13 cellular contexts compared by ENCODE assay signal in genomic region chr3:57956119-57956832, GRCh38. TPM values are rescaled to one million over a fixed set of nuclear protein-coding genes. Genes with fewer than 3 reads are reported as not detected.
DNase-seq lines count a peak whose midpoint lies in the region; ATAC-seq and TF ChIP-seq lines count a peak whose summit lies in the region.
"Had no signal": no experiment of that assay in that cellular context is flagged by ENCODE, and none has a peak within 500 bp of the region (broad histone marks: within the 10 kb centered on the region; RNA-seq: fewer than 3 reads in every experiment).

No MANE protein-coding gene starts in this region.

- H2AK9ac ChIP-seq in IMR-90 (replicated peaks; ENCODE audit: low read depth, low read length, poor library complexity) = peak overlapping the region; percentile 58

- peak; percentile 94 for DNase-seq in IMR-90
- DNase-seq in astrocyte of the hippocampus (ENCODE audit: low read depth, low spot score) = peak; percentile 47
- peak; percentile 89 for DNase-seq in kidney tubule cell (ENCODE audit: low spot score)
- no peak for DNase-seq in sciatic nerve (ENCODE audit: low spot score)
- DNase-seq in HAP-1 (ENCODE audit: low spot score in 2 of 2) = no peak
- DNase-seq: activated CD4-positive, alpha-beta memory T cell treated with anti-CD3 and anti-CD28 coated beads, Interleukin-2, amount 10 ng/mL, durations not matched to agents 7 days and 5 days; DND-41; naive B cell; NCI-H2081 treated with DMSO at 0.1 percent for 48 hours; SJCRH30 had no signal

- no peak for TF ChIP-seq POLR2A in IMR-90 (IDR thresholded peaks at IDR 0.05; ENCODE audit: low read depth, low read length)

- H3K56ac ChIP-seq in IMR-90 (ENCODE audit: extremely low read depth, insufficient read depth, low read length) = no peak overlapping the region

- peak overlapping the region; percentile 38 to 78; a peak in 3 of 4 replicates for H4K8ac ChIP-seq in IMR-90 (ENCODE audit: low read depth in 2 of 2, low read length in 2 of 2)

- no TSS peak for BruUV-seq in IMR-90 (replicated peaks; lab: Mats Ljungman, UMichigan)

- H3K4me3 ChIP-seq in IMR-90 (ENCODE audit: insufficient read depth, low read depth, low read length) (no peak overlapping the region), HAP-1 (no peak overlapping the region)
- H3K4me3 ChIP-seq: SJCRH30 had no signal

- TF ChIP-seq CTCF in C4-2B (conservative IDR thresholded peaks at IDR 0.05) = no peak
- no peak for TF ChIP-seq CTCF in IMR-90 (conservative IDR thresholded peaks at IDR 0.05; ENCODE audit: low read depth, low read length)

- peak overlapping the region; percentile 66; the same call in 1 of the 2 replicates for H3K23ac ChIP-seq in IMR-90 (ENCODE audit: low read depth, low read length)

- H3K9me1 ChIP-seq in IMR-90 (ENCODE audit: insufficient read depth, low read length) = peaks cover 23% of the 10 kb centered on the region

- dilution Hi-C loops in IMR-90 (cut with HindIII; ENCODE audit: low sequenced_read_pairs, unreplicated experiment) = no loop called here

- H3K27ac ChIP-seq in C4-2B (peak overlapping the region; percentile 6; the same call in 1 of the 2 replicates), IMR-90 (ENCODE audit: insufficient read depth, low read length) (peak overlapping the region; percentile 67)
- H3K27ac ChIP-seq: SJCRH30 had no signal

- peak overlapping the region; percentile 13; the same call in 1 of the 2 replicates for H3K9ac ChIP-seq in IMR-90 (ENCODE audit: low read depth, low read length)

- H3K4ac ChIP-seq in IMR-90 (ENCODE audit: low read depth, low read length) = peak overlapping the region; percentile 82

- POLR2A ChIA-PET in IMR-90 (lab: Charles Lee; ENCODE audit: unreplicated experiment) = no interaction called here

- peak overlapping the region; percentile 28 for H3K18ac ChIP-seq in IMR-90 (ENCODE audit: low read depth, low read length)

- 92% methylated on average over 2 of the region's 3 CpGs; no CpG with 5 or more reads in 1 of the 2 experiments for WGBS in IMR-90 (ENCODE audit: extremely low coverage in 2 of 2, insufficient read length in 1 of 2), 2 experiments

- intact Hi-C loops in IMR-90 (cut with micrococcal nuclease) = no loop called here
- intact Hi-C loops in sciatic nerve (cut with DNase I) = no loop called here

- H3K36me3 ChIP-seq in IMR-90 (ENCODE audit: control insufficient read depth, insufficient read depth, low read length) (no peaks in the 10 kb centered on the region), HAP-1 (replicated peaks) (no peaks in the 10 kb centered on the region)
- H3K36me3 ChIP-seq: SJCRH30 had no signal

- peak overlapping the region; percentile 63 for H2AFZ ChIP-seq in IMR-90 (replicated peaks; ENCODE audit: low read length, poor library complexity)

- 0 out of 2 replicates have a peak overlapping the region, but pooled peaks have one; percentile 41 for H3K4me2 ChIP-seq in IMR-90 (ENCODE audit: low read depth, low read length)

- H3K14ac ChIP-seq in IMR-90 (replicated peaks; ENCODE audit: low read depth, low read length) = peak overlapping the region; percentile 75

- peak overlapping the region; percentile 80; the same call in 1 of the 2 replicates for H2BK20ac ChIP-seq in IMR-90 (ENCODE audit: low read depth, low read length)

- no peak for TF ChIP-seq RAD21 in IMR-90 (IDR thresholded peaks at IDR 0.05; ENCODE audit: low read length)

- H2BK120ac ChIP-seq in IMR-90 (ENCODE audit: low read depth, low read length) = peak overlapping the region; percentile 86

- H3K9me3 ChIP-seq in IMR-90 (ENCODE audit: control insufficient read depth, insufficient read depth, low read length) (no peaks in the 10 kb centered on the region), HAP-1 (no peaks in the 10 kb centered on the region)
- H3K9me3 ChIP-seq: SJCRH30 had no signal

- H4K5ac ChIP-seq in IMR-90 (ENCODE audit: low read depth, low read length) = peak overlapping the region; percentile 43; the same call in 1 of the 2 replicates

- no peaks in the 10 kb centered on the region for H3K27me3 ChIP-seq in IMR-90 (ENCODE audit: control insufficient read depth, insufficient read depth, low read length)
- H3K27me3 ChIP-seq in HAP-1 (ENCODE audit: low read depth) = no peaks in the 10 kb centered on the region
- H3K27me3 ChIP-seq: SJCRH30 had no signal

- H2BK5ac ChIP-seq in IMR-90 (ENCODE audit: low read depth, low read length, poor library complexity, severe bottlenecking) = peak overlapping the region; percentile 86

- H2AK5ac ChIP-seq in IMR-90 (ENCODE audit: low read depth, low read length) = peak overlapping the region; percentile 83

- ATAC-seq in IMR-90 (ENCODE audit: low read depth) (peak; percentile 15; the same call in 1 of the 2 replicates), sciatic nerve (no peak), GM21423 (IDR thresholded peaks at IDR 0.05; ENCODE audit: unreplicated experiment) (no peak), HG02885 (IDR thresholded peaks at IDR 0.05; ENCODE audit: poor library complexity, unreplicated experiment) (no peak)

- H4K91ac ChIP-seq in IMR-90 (ENCODE audit: insufficient read depth, low read depth, low read length) = peak overlapping the region; percentile 77

- CTCF ChIA-PET in IMR-90 (lab: Yijun Ruan, JAX) = interaction anchor here (0.7 kb wide), 1 partner anchor 314 kb away, joined by 5 read pairs; no protein-coding TSS in a partner anchor

- H3K4me1 ChIP-seq in IMR-90 (ENCODE audit: control insufficient read depth, insufficient read depth, low read length) (peaks cover 16% of the 10 kb centered on the region), HAP-1 (no peaks in the 10 kb centered on the region)

- H3K79me1 ChIP-seq in IMR-90 (ENCODE audit: low read depth in 1 of 2, low read length in 2 of 2) = 0 out of 4 replicates have a peak, but pooled peaks cover 0 to 8% of the 10 kb centered on the region in 2 experiments

- H2BK15ac ChIP-seq in IMR-90 (ENCODE audit: low read depth, low read length) = peak overlapping the region; percentile 69

- H4K20me1 ChIP-seq in IMR-90 (ENCODE audit: insufficient read depth, low read length) = no peaks in the 10 kb centered on the region

- in situ Hi-C loops in IMR-90 (cut with MboI; ENCODE audit: low sequenced_read_pairs) (no loop called here), HAP-1 (cut with MboI; ENCODE audit: low sequenced_read_pairs) (no loop called here)

TF ChIP-seq in IMR-90, 13 proteins besides CTCF, POLR2A, EP300 and RAD21:
- peak; percentile 79 for TF ChIP-seq FOS (IDR thresholded peaks at IDR 0.05; ENCODE audit: low read depth, low read length)
- peak; percentile 92; the same call in 1 of the 2 replicates for TF ChIP-seq CHD1 (IDR thresholded peaks at IDR 0.05; ENCODE audit: low read depth, low read length)
- TF ChIP-seq NFE2L2 (IDR thresholded peaks at IDR 0.05; ENCODE audit: low read depth, low read length) = peak; percentile 52; the same call in 1 of the 2 replicates
- no peak for TF ChIP-seq MXI1 (IDR thresholded peaks at IDR 0.05; ENCODE audit: borderline replicate concordance, low read depth, low read length)
- peak; percentile 98 for TF ChIP-seq CEBPB (IDR thresholded peaks at IDR 0.05; ENCODE audit: low read depth, low read length)
- peak; percentile 95 for TF ChIP-seq BHLHE40 (IDR thresholded peaks at IDR 0.05; ENCODE audit: low read depth, low read length)

RNA-seq across cellular contexts. Expression of gene FLNB, which starts 51.9 kb away (rescaled TPM):
- total RNA-seq in IMR-90 (2012; rRNA removed) (124 and 136 TPM in 2 replicates), sciatic nerve (514 TPM)
- polyA plus RNA-seq in IMR-90 (2012; rRNA removed) = 78.0 and 81.4 TPM in 2 replicates
- 22.2 and 37.9 TPM in 2 replicates for polyA plus RNA-seq in IMR-90 (2012; cell fraction: cytosol; rRNA removed)
- 338 and 411 TPM in 2 replicates for polyA plus RNA-seq in IMR-90 (2012; cell fraction: nucleus; rRNA removed; ENCODE audit: low replicate concordance)

Comparison
In these comparisons a context has a peak if more than half of its experiments do, and no peak if none do; other contexts are left out.
1. DNase-seq: peak in IMR-90 (single experiment), astrocyte of the hippocampus (single experiment) and kidney tubule cell (single experiment); none in sciatic nerve (single experiment) and HAP-1 (0 of 2).